ENCODE assay signal across 26 cellular contexts in genomic region chr6:125853168-125853567, GRCh38.
DNase-seq lines count a peak whose midpoint lies in the region; ATAC-seq, FAIRE-seq and TF ChIP-seq lines count a peak whose summit lies in the region.
"Had no signal": no experiment of that assay in that cellular context is flagged by ENCODE, and none has a peak within 500 bp of the region (broad histone marks: within the 10 kb centered on the region; RNA-seq: fewer than 3 reads in every experiment).

No MANE protein-coding gene starts in this region.

- no peaks in the 10 kb centered on the region; a peak in 1 of 5 replicates for H3K4me1 ChIP-seq in K562 (replicated peaks in 1 of 2; ENCODE audit: control insufficient read depth in 2 of 2, insufficient read depth in 2 of 2, low read length in 2 of 2)
- H3K4me1 ChIP-seq: SJCRH30 had no signal

- TF ChIP-seq CTCF in CD14-positive monocyte (IDR thresholded peaks at IDR 0.05) (no peak), K562 (IDR thresholded peaks at IDR 0.05 in 2 of 3, conservative IDR thresholded peaks at IDR 0.05 in 1 of 3; ENCODE audit: insufficient read depth in 2 of 3, low read depth in 1 of 3, low read length in 3 of 3) (no peak)

- no peak for ATAC-seq in T-helper 17 cell
- no peak for ATAC-seq in K562
- ATAC-seq in sciatic nerve, result no peak
- ATAC-seq in HG02981 (IDR thresholded peaks at IDR 0.05; ENCODE audit: unreplicated experiment), result no peak
- ATAC-seq in activated T-cell treated with anti-CD3 and anti-CD28 coated beads, Interleukin-2, amount 50 U/mL, for 72 hours (replicated peaks in 1 of 2), result no peak
- ATAC-seq: PC-3, Right ventricle myocardium inferior, SK-N-SH treated with all-trans-retinoic acid at 6 μM for 48 hours had no signal

- H3K4me1 Mint-ChIP-seq in CD14-positive monocyte (peaks cover 10% of the 10 kb centered on the region), T-helper 17 cell (peaks cover 21% of the 10 kb centered on the region)
- H3K4me1 Mint-ChIP-seq in activated T-cell treated with anti-CD3 and anti-CD28 coated beads, Interleukin-2, amount 50 U/mL, for 72 hours (ENCODE audit: low read depth), result peaks cover 11% of the 10 kb centered on the region

- peaks cover 15% of the 10 kb centered on the region in 2 donors for H3K36me3 Mint-ChIP-seq in CD14-positive monocyte
- peaks cover 5% of the 10 kb centered on the region for H3K36me3 Mint-ChIP-seq in T-helper 17 cell (ENCODE audit: low read depth)
- H3K36me3 Mint-ChIP-seq in activated T-cell treated with anti-CD3 and anti-CD28 coated beads, Interleukin-2, amount 50 U/mL, for 72 hours (ENCODE audit: insufficient read depth in 2 of 2), result peaks cover 8 to 11% of the 10 kb centered on the region in 2 donors

- H3K27me3 ChIP-seq in K562 (ENCODE audit: control insufficient read depth in 2 of 2, insufficient read depth in 2 of 2, low read length in 2 of 2), result no peaks in the 10 kb centered on the region
- H3K27me3 ChIP-seq: BLaER1 treated with 17β-estradiol and CSF1 and Interleukin-3, amounts not matched to agents 10 nM and 100 nM; SJCRH30 had no signal

- in situ Hi-C loops in KBM-7 (cut with MboI; ENCODE audit: low pct_unique_long_range_greater_than_20kb, low sequenced_read_pairs), result no loop called here
- in situ Hi-C loops in K562 (cut with MboI), result no loop called here

- intact Hi-C loops in CD14-positive monocyte (cut with micrococcal nuclease), result no loop called here
- intact Hi-C loops in K562 (cut with micrococcal nuclease), result no loop called here
- intact Hi-C loops in sciatic nerve (cut with DNase I), result no loop called here

- H2AFZ ChIP-seq in K562 (ENCODE audit: low read depth, low read length), result no peak overlapping the region

- H3K4me3 Mint-ChIP-seq in CD14-positive monocyte, result no peak overlapping the region
- no peak overlapping the region for H3K4me3 Mint-ChIP-seq in T-helper 17 cell
- no peak overlapping the region for H3K4me3 Mint-ChIP-seq in activated T-cell treated with anti-CD3 and anti-CD28 coated beads, Interleukin-2, amount 50 U/mL, for 72 hours
- H3K4me3 Mint-ChIP-seq: HFFc6 had no signal

- TF ChIP-seq RAD21 in K562 (CRISPR knock-in tag; conservative IDR thresholded peaks at IDR 0.05 in 1 of 2, IDR thresholded peaks at IDR 0.05 in 1 of 2), result no peak

- no peak overlapping the region for H3K4me2 ChIP-seq in K562 (ENCODE audit: insufficient read depth, low read length)

- H3K36me3 ChIP-seq in K562 (ENCODE audit: control insufficient read depth, insufficient read depth, low read length), result no peaks in the 10 kb centered on the region
- H3K36me3 ChIP-seq: HAP-1, SJCRH30 had no signal

- H3K27ac Mint-ChIP-seq in CD14-positive monocyte (peak overlapping the region in 4 of 7 donors; percentile 19 to 57 (median 43)), T-helper 17 cell (peak overlapping the region; percentile 4)
- H3K27ac Mint-ChIP-seq in activated T-cell treated with anti-CD3 and anti-CD28 coated beads, Interleukin-2, amount 50 U/mL, for 72 hours, result no peak overlapping the region
- H3K27ac Mint-ChIP-seq: HFFc6 had no signal

- POLR2A ChIA-PET in K562 (lab: Yijun Ruan, JAX), result no interaction called here

- no peak for TF ChIP-seq POLR2A in K562 (conservative IDR thresholded peaks at IDR 0.05)

- FAIRE-seq in K562 (lab: Jason Lieb, UNC), result no peak
- FAIRE-seq: A204.1 had no signal

- WGBS in K562 (ENCODE audit: insufficient coverage, low coverage, missing lambda C conversion rate), result 11% methylated on average over 1 of the region's 1 CpG

- CTCF ChIA-PET in K562 (lab: Yijun Ruan, JAX; ENCODE audit: low intra/inter-chr PET ratio), result no interaction called here

- H3K9me3 Mint-ChIP-seq in CD14-positive monocyte, result peaks cover 0 to 6% (median 0%) of the 10 kb centered on the region in 7 donors
- peaks cover 3 to 5% of the 10 kb centered on the region in 2 donors for H3K9me3 Mint-ChIP-seq in activated T-cell treated with anti-CD3 and anti-CD28 coated beads, Interleukin-2, amount 50 U/mL, for 72 hours
- H3K9me3 Mint-ChIP-seq: HFFc6 had no signal

- H3K9me1 ChIP-seq in K562 (ENCODE audit: control insufficient read depth, insufficient read depth, low read length), result no peaks in the 10 kb centered on the region

- H3K79me2 ChIP-seq in K562 (ENCODE audit: control insufficient read depth, insufficient read depth, low read length), result peaks cover 4% of the 10 kb centered on the region; the same call in 2 of the 3 replicates

- H3K4me3 ChIP-seq in K562, result no peak overlapping the region
- H3K4me3 ChIP-seq: BLaER1 treated with 17β-estradiol and CSF1 and Interleukin-3, amounts not matched to agents 10 nM and 100 nM; HAP-1; SJCRH30 had no signal

- no TSS peak for BruUV-seq in K562 (replicated peaks; lab: Mats Ljungman, UMichigan)

- H3K9me3 ChIP-seq in T-helper 17 cell (ENCODE audit: control insufficient read depth, low read length, poor library complexity, severe bottlenecking) (no peaks in the 10 kb centered on the region), K562 (replicated peaks; ENCODE audit: control insufficient read depth, insufficient read depth, low read depth, low read length) (no peaks in the 10 kb centered on the region)
- H3K9me3 ChIP-seq: Caco-2, HAP-1, SJCRH30 had no signal

- DNase-seq in CD14-positive monocyte (ENCODE audit: low spot score), result no peak
- DNase-seq in KBM-7, result peak; percentile 44
- no peak for DNase-seq in T-helper 17 cell
- no peak for DNase-seq in K562 (ENCODE audit: extremely low read depth in 1 of 4, low spot score in 3 of 4)
- DNase-seq in NCI-H2227 treated with DMSO at 0.1 percent for 48 hours (lab: John Stamatoyannopoulos, UW), result no peak
- DNase-seq in sciatic nerve (ENCODE audit: low spot score), result no peak
- no peak for DNase-seq in activated T-cell treated with anti-CD3 and anti-CD28 coated beads, Interleukin-2, amount 50 U/mL, for 72 hours
- DNase-seq: Caco-2; CD4-positive, alpha-beta memory T cell; DND-41; GOT3; HFFc6; IMR-90; MV-4-11; NCI-H1105; NCI-H1436 treated with DMSO at 0.1 percent for 48 hours; NCI-H187 treated with DMSO at 0.1 percent for 48 hours; NCI-H446 treated with DMSO at 0.1 percent for 48 hours; PC-3; SJCRH30 had no signal

- H3K9ac ChIP-seq in K562 (ENCODE audit: insufficient read depth in 1 of 2, low read depth in 2 of 2, low read length in 2 of 2), result no peak overlapping the region
- H3K9ac ChIP-seq: BLaER1 treated with 17β-estradiol and CSF1 and Interleukin-3, amounts not matched to agents 10 nM and 100 nM had no signal

- no peak for TF ChIP-seq EP300 in K562 (IDR thresholded peaks at IDR 0.05; ENCODE audit: low read length)

- H4K20me1 ChIP-seq in K562 (replicated peaks; ENCODE audit: control insufficient read depth, insufficient read depth, low read length), result no peaks in the 10 kb centered on the region
- H4K20me1 ChIP-seq: BLaER1 treated with 17β-estradiol and CSF1 and Interleukin-3, amounts not matched to agents 10 nM and 100 nM had no signal

- no peak overlapping the region for H3K27ac ChIP-seq in K562 (ENCODE audit: extremely low read depth, low read depth, low read length)
- H3K27ac ChIP-seq: BLaER1 treated with 17β-estradiol and CSF1 and Interleukin-3, amounts not matched to agents 10 nM and 100 nM; SJCRH30 had no signal

- H3K27me3 Mint-ChIP-seq in CD14-positive monocyte (ENCODE audit: low read depth in 3 of 3), result no peaks in the 10 kb centered on the region
- H3K27me3 Mint-ChIP-seq in T-helper 17 cell, result no peaks in the 10 kb centered on the region
- no peaks in the 10 kb centered on the region for H3K27me3 Mint-ChIP-seq in activated T-cell treated with anti-CD3 and anti-CD28 coated beads, Interleukin-2, amount 50 U/mL, for 72 hours (ENCODE audit: low read depth)
- H3K27me3 Mint-ChIP-seq: CD4-positive, alpha-beta memory T cell had no signal

TF ChIP-seq in K562, 482 proteins besides CTCF, POLR2A, EP300 and RAD21 (continues in another document):
- TF ChIP-seq SAFB2 (IDR thresholded peaks at IDR 0.05; ENCODE audit: borderline replicate concordance, low read depth, low read length, severe bottlenecking) (no peak), SMARCE1 (IDR thresholded peaks at IDR 0.05) (peak; percentile 30; the same call in 1 of the 2 replicates)
